9 cellular contexts compared by ENCODE assay signal in genomic region chr1:13730751-13731482, GRCh38. TPM values are rescaled to one million over a fixed set of nuclear protein-coding genes. Genes with fewer than 3 reads are reported as not detected.
DNase-seq lines count a peak whose midpoint lies in the region; ATAC-seq and TF ChIP-seq lines count a peak whose summit lies in the region.
"Had no signal": no experiment of that assay in that cellular context is flagged by ENCODE, and none has a peak within 500 bp of the region (broad histone marks: within the 10 kb centered on the region; RNA-seq: fewer than 3 reads in every experiment).

No MANE protein-coding gene starts in this region.

- no peaks in the 10 kb centered on the region for H3K36me3 ChIP-seq in aorta (ENCODE audit: control insufficient read depth in 1 of 2, insufficient read depth in 2 of 2, low read length in 1 of 2)

- H3K4me3 ChIP-seq in astrocyte of the spinal cord (ENCODE audit: low read depth, low read length) (no peak overlapping the region), aorta (ENCODE audit: low read length in 2 of 2) (no peak overlapping the region)

- ATAC-seq in HG03103 (IDR thresholded peaks at IDR 0.05; ENCODE audit: low read depth, unreplicated experiment) (peak; percentile 84), aorta (ENCODE audit: low FRiP score) (peak; percentile 56)

- intact Hi-C loops in posterior vena cava (cut with DNase I) (no loop called here), aorta (cut with DNase I) (no loop called here)

- in situ Hi-C loops in astrocyte of the spinal cord (cut with HindIII; ENCODE audit: low sequenced_read_pairs), result no loop called here

- no peak for TF ChIP-seq CTCF in astrocyte of the spinal cord (IDR thresholded peaks at IDR 0.05; ENCODE audit: low read depth, low read length)

- H3K27ac ChIP-seq in aorta (ENCODE audit: low read depth in 1 of 2, low read length in 2 of 2), result no peak overlapping the region
- H3K27ac ChIP-seq: 22Rv1 had no signal

- no peaks in the 10 kb centered on the region for H3K27me3 ChIP-seq in aorta (ENCODE audit: control insufficient read depth in 1 of 2, insufficient read depth in 2 of 2, low read length in 1 of 2)

- peaks cover 0 to 3% of the 10 kb centered on the region in 2 donors for H3K4me1 ChIP-seq in aorta (ENCODE audit: control insufficient read depth in 1 of 2, insufficient read depth in 2 of 2, low read length in 2 of 2)

- DNase-seq in DMS 273 (lab: John Stamatoyannopoulos, UW; ENCODE audit: unreplicated experiment), result peak; percentile 4
- DNase-seq in DMS 273 treated with DMSO at 0.1 percent for 48 hours (lab: John Stamatoyannopoulos, UW), result no peak
- peak; percentile 68 for DNase-seq in T-helper 9 cell
- peak; percentile 43 for DNase-seq in astrocyte of the spinal cord (ENCODE audit: low read depth, low spot score)
- DNase-seq in posterior vena cava (ENCODE audit: low spot score), result peak; percentile 81
- DNase-seq in aorta, result peak in 1 of 2 donors; percentile 67
- no peak for DNase-seq in NCI-H774 (lab: John Stamatoyannopoulos, UW)

- no peaks in the 10 kb centered on the region for H3K9me3 ChIP-seq in aorta (ENCODE audit: control insufficient read depth, low read length)

- WGBS in aorta, 2 donors, result 85 to 86% methylated on average over 12 of the region's 12 CpGs

RNA-seq across cellular contexts. Expression of gene PRDM2, which starts 30.9 kb away (rescaled TPM):
- total RNA-seq in posterior vena cava (10 to 100 TPM; 41.7 to 46.3 TPM), aorta (10 to 100 TPM; 55.6 to 58.7 TPM)
- polyA plus RNA-seq in aorta, result 10 to 100 TPM; 11.1 to 20.8 TPM

Comparison
In these comparisons a context has a peak if more than half of its experiments do, and no peak if none do; other contexts are left out.
1. DNase-seq: peak in DMS 273 (single experiment), T-helper 9 cell (single experiment), astrocyte of the spinal cord (single experiment) and posterior vena cava (single experiment); none in DMS 273 treated with DMSO at 0.1 percent for 48 hours (single experiment) and NCI-H774 (single experiment).